In genomic region chr10:120011359-120012132, GRCh38 we compare ENCODE assay signal across 18 cellular contexts.
DNase-seq lines count a peak whose midpoint lies in the region; ATAC-seq, FAIRE-seq and TF ChIP-seq lines count a peak whose summit lies in the region.
"Had no signal": no experiment of that assay in that cellular context is flagged by ENCODE, and none has a peak within 500 bp of the region (broad histone marks: within the 10 kb centered on the region; RNA-seq: fewer than 3 reads in every experiment).

No MANE protein-coding gene starts in this region.

- TF ChIP-seq CTCF in A549 (IDR thresholded peaks at IDR 0.05) = no peak
- TF ChIP-seq CTCF in esophagus muscularis mucosa (IDR thresholded peaks at IDR 0.05) = no peak
- TF ChIP-seq CTCF in mucosa of descending colon (IDR thresholded peaks at IDR 0.05) = no peak

- intact Hi-C loops in esophagus muscularis mucosa (cut with DNase I) (no loop called here), mucosa of descending colon (cut with DNase I, micrococcal nuclease) (no loop called here)

- TF ChIP-seq RAD21 in A549 (conservative IDR thresholded peaks at IDR 0.05 in 1 of 2, IDR thresholded peaks at IDR 0.05 in 1 of 2) = no peak

- H3K4me3 ChIP-seq in A549 = no peak overlapping the region
- no peak overlapping the region for H3K4me3 ChIP-seq in esophagus muscularis mucosa
- H3K4me3 ChIP-seq in mucosa of descending colon = no peak overlapping the region
- H3K4me3 ChIP-seq: GM12878, lower lobe of right lung had no signal

- no peak overlapping the region for H3K27ac ChIP-seq in A549
- H3K27ac ChIP-seq in esophagus muscularis mucosa (replicated peaks in 1 of 4) = no peak overlapping the region
- H3K27ac ChIP-seq: brain microvascular endothelial cell, lower lobe of right lung had no signal

- TF ChIP-seq POLR2A in A549 (IDR thresholded peaks at IDR 0.05; ENCODE audit: low read length) (no peak), esophagus muscularis mucosa (IDR thresholded peaks at IDR 0.05; ENCODE audit: low read depth) (no peak)

- peaks cover 0 to 35% (median 2%) of the 10 kb centered on the region in 4 donors for H3K27me3 ChIP-seq in esophagus muscularis mucosa
- H3K27me3 ChIP-seq: brain microvascular endothelial cell had no signal

- H3K36me3 ChIP-seq in esophagus muscularis mucosa (no peaks in the 10 kb centered on the region), mucosa of descending colon (ENCODE audit: low read depth) (no peaks in the 10 kb centered on the region)
- H3K36me3 ChIP-seq: brain microvascular endothelial cell, lower lobe of right lung had no signal

- H3K9me3 ChIP-seq in A549 (no peaks in the 10 kb centered on the region), esophagus muscularis mucosa (peaks cover 0 to 3% (median 0%) of the 10 kb centered on the region in 4 donors), mucosa of descending colon (no peaks in the 10 kb centered on the region)
- H3K9me3 ChIP-seq: lower lobe of right lung had no signal

- CTCF ChIA-PET in A549 (lab: Yijun Ruan, JAX) = interaction anchor here (0.6 to 0.8 kb wide), 2 partner anchors 49 to 1443 kb away, joined by 3 read pairs; no protein-coding TSS in a partner anchor

- 47% methylated on average over 22 of the region's 43 CpGs for WGBS in A549 (ENCODE audit: missing lambda C conversion rate)
- WGBS in esophagus muscularis mucosa = 47% methylated on average over 32 of the region's 43 CpGs

- FAIRE-seq in A549 (lab: Jason Lieb, UNC) = no peak
- FAIRE-seq: GM12878, HTR-8/SVneo, RCC 7860 had no signal

- DNase-seq in A549 (ENCODE audit: low read depth in 1 of 2, low spot score in 1 of 2) (no peak), M059J (ENCODE audit: low read depth) (peak; percentile 54), esophagus muscularis mucosa (ENCODE audit: extremely low spot score) (peak; percentile 90), mucosa of descending colon (peak in 2 of 3 donors; percentile 44 to 63), NCI-H2029 (lab: John Stamatoyannopoulos, UW) (no peak), NCI-H2227 treated with DMSO at 0.1 percent for 48 hours (lab: John Stamatoyannopoulos, UW) (no peak)
- DNase-seq in activated T-cell treated with anti-CD3 and anti-CD28 coated beads, Interleukin-2, amount 50 U/mL, for 1 hour = no peak
- DNase-seq: activated CD4-positive, alpha-beta T cell treated with anti-CD3 and anti-CD28 coated beads, Interleukin-2, amount 10 ng/mL, durations not matched to agents 24 days and 14 days; activated T-cell treated with anti-CD3 and anti-CD28 coated beads for 4 hours; brain microvascular endothelial cell; CD8-positive, alpha-beta T cell; dermis blood vessel endothelial cell; lower lobe of right lung; NCI-H1930 had no signal

- H3K4me1 ChIP-seq in A549 = no peaks in the 10 kb centered on the region
- no peaks in the 10 kb centered on the region for H3K4me1 ChIP-seq in esophagus muscularis mucosa
- no peaks in the 10 kb centered on the region for H3K4me1 ChIP-seq in mucosa of descending colon (ENCODE audit: low read depth)
- H3K4me1 ChIP-seq: lower lobe of right lung had no signal

- TF ChIP-seq EP300 in A549 (IDR thresholded peaks at IDR 0.05) = no peak
- no peak for TF ChIP-seq EP300 in esophagus muscularis mucosa (IDR thresholded peaks at IDR 0.05)

- peak; percentile 30 to 66; a peak in 3 of 6 replicates for ATAC-seq in A549
- ATAC-seq in mucosa of descending colon = peak; percentile 73
- ATAC-seq in GM21786 (IDR thresholded peaks at IDR 0.05; ENCODE audit: unreplicated experiment) = no peak
- ATAC-seq: CD8-positive, alpha-beta T cell; GM12878 had no signal

- peak overlapping the region; percentile 8; the same call in 1 of the 3 replicates for H3K4me2 ChIP-seq in A549

- POLR2A ChIA-PET in A549 (lab: Yijun Ruan, JAX) = no interaction called here

TF ChIP-seq in A549, 52 proteins besides CTCF, POLR2A, EP300 and RAD21:
- TF ChIP-seq PBX3 (IDR thresholded peaks at IDR 0.05) = no peak
- no peak for TF ChIP-seq MAFK (IDR thresholded peaks at IDR 0.05; ENCODE audit: partially characterized antibody)
- TF ChIP-seq RNF2 (IDR thresholded peaks at IDR 0.05; ENCODE audit: borderline replicate concordance, low read depth) = no peak
- TF ChIP-seq GATA3 (IDR thresholded peaks at IDR 0.05; ENCODE audit: borderline replicate concordance) = no peak
- no peak for TF ChIP-seq NPAS2 (CRISPR knock-in tag; IDR thresholded peaks at IDR 0.05; ENCODE audit: borderline replicate concordance)
- TF ChIP-seq POLR2AphosphoS2 (conservative IDR thresholded peaks at IDR 0.05; ENCODE audit: low read length) = no peak
- no peak for TF ChIP-seq MAZ (IDR thresholded peaks at IDR 0.05; ENCODE audit: borderline replicate concordance, low read depth, low read length)
- no peak for TF ChIP-seq HDAC2 (IDR thresholded peaks at IDR 0.05)
- TF ChIP-seq FOSB (CRISPR knock-in tag; IDR thresholded peaks at IDR 0.05) = no peak
- TF ChIP-seq MYC (IDR thresholded peaks at IDR 0.05; ENCODE audit: borderline replicate concordance, low read length) = no peak
- no peak for TF ChIP-seq CBX8 (IDR thresholded peaks at IDR 0.05)
- no peak for TF ChIP-seq NFE2L2 (conservative IDR thresholded peaks at IDR 0.05; ENCODE audit: low read length)
- TF ChIP-seq ZNF302 (CRISPR knock-in tag; IDR thresholded peaks at IDR 0.05) = no peak
- no peak for TF ChIP-seq TFCP2L1 (CRISPR knock-in tag; IDR thresholded peaks at IDR 0.05)
- no peak for TF ChIP-seq JUN (IDR thresholded peaks at IDR 0.05)
- TF ChIP-seq HOXB13 (CRISPR knock-in tag; IDR thresholded peaks at IDR 0.05; ENCODE audit: low read depth) = no peak
- TF ChIP-seq MAX (IDR thresholded peaks at IDR 0.05) = no peak
- no peak for TF ChIP-seq RCOR1 (IDR thresholded peaks at IDR 0.05; ENCODE audit: low read depth, low read length)
- no peak for TF ChIP-seq BCL3 (IDR thresholded peaks at IDR 0.05)

Comparison
In these comparisons a context has a peak if more than half of its experiments do, and no peak if none do; other contexts are left out.
1. DNase-seq: peak in M059J (single experiment), esophagus muscularis mucosa (single experiment) and mucosa of descending colon (2 of 3); none in A549 (0 of 2), NCI-H2029 (single experiment), NCI-H2227 treated with DMSO at 0.1 percent for 48 hours (single experiment) and activated T-cell treated with anti-CD3 and anti-CD28 coated beads, Interleukin-2, amount 50 U/mL, for 1 hour (single experiment).